ENCODE assay signal across 8 cellular contexts in the genomic region with DNA sequence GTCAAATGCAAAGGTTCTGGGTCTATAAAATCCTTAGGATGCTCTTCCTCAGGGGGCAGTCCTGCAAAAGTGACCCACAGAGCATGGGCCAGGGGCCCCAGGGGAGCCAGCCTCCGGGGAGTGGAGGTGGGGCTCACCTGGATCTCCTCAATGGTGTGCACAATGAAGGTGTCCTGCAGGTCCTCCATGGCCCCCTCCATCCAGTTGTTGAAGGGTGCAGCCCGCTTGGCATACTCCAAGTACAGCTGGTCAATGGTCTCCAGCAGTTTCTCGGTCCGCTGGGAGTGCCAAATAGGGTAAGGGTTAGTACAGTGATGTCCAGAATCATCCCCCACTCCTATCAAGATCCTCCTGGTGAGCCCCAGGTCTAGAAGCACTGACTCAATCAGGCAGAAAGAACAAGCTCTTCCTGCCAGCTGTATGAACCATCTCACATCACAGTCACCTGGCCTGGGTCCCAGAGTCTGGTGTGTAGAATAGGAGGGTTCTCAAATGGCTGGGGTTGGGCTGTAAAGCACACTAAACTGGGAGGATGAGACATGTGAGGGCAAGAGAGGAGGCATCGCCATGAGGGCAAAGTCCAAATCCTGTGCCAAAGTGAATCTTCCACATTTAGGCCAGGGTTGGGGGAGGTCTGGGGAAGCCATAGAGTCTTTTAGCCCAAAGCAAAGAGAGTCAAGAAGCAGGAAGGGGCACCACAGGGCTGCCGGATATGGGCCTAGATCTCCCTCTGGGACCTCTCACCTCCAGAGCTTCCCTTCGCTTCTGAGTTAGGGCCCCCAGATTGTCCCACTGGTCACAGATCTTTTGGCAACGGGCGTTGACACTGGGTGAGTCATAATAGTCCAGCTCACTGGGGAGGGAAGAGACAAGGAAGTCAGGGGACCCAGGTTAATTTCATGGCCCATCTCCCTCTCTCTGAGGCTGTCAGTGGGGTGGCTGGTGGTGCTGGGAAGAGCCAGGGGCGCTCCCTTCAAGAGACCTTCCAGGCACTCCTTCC.
DNase-seq lines count a peak whose midpoint lies in the region; ATAC-seq and TF ChIP-seq lines count a peak whose summit lies in the region.
"Had no signal": no experiment of that assay in that cellular context is flagged by ENCODE, and none has a peak within 500 bp of the region (broad histone marks: within the 10 kb centered on the region; RNA-seq: fewer than 3 reads in every experiment).

No MANE protein-coding gene starts in this region.

- H3K4me3 Mint-ChIP-seq in HFFc6: peak overlapping the region; percentile 27
- H3K4me3 Mint-ChIP-seq in stimulated activated effector memory CD8-positive, alpha-beta T cell treated with anti-CD3 and anti-CD28 coated beads, Interleukin-12 subunit alpha, Interleukin-12 subunit beta, amount 100 ng/mL, for 72 hours: no peak overlapping the region

- H3K9me3 Mint-ChIP-seq in HFFc6: peaks cover 6% of the 10 kb centered on the region; the same call in 1 of the 2 replicates
- no peaks in the 10 kb centered on the region for H3K9me3 Mint-ChIP-seq in stimulated activated effector memory CD8-positive, alpha-beta T cell treated with anti-CD3 and anti-CD28 coated beads, Interleukin-12 subunit alpha, Interleukin-12 subunit beta, amount 100 ng/mL, for 72 hours

- H3K4me1 Mint-ChIP-seq in HFFc6 (ENCODE audit: low read depth): peaks cover 60% of the 10 kb centered on the region
- no peaks in the 10 kb centered on the region for H3K4me1 Mint-ChIP-seq in stimulated activated effector memory CD8-positive, alpha-beta T cell treated with anti-CD3 and anti-CD28 coated beads, Interleukin-12 subunit alpha, Interleukin-12 subunit beta, amount 100 ng/mL, for 72 hours

- TF ChIP-seq CTCF in HFFc6 (IDR thresholded peaks at IDR 0.05) (no peak), RWPE1 (conservative IDR thresholded peaks at IDR 0.05; ENCODE audit: low read depth) (no peak), foreskin keratinocyte (conservative IDR thresholded peaks at IDR 0.05) (no peak)

- no peaks in the 10 kb centered on the region for H3K27me3 ChIP-seq in foreskin keratinocyte

- POLR2A ChIA-PET in RWPE1 (lab: Yijun Ruan, JAX; ENCODE audit: low non-redundant PET): no interaction called here

- ATAC-seq in foreskin keratinocyte (peak; percentile 80), GM21737 (IDR thresholded peaks at IDR 0.05; ENCODE audit: unreplicated experiment) (no peak)
- no peak for ATAC-seq in stimulated activated effector memory CD8-positive, alpha-beta T cell treated with anti-CD3 and anti-CD28 coated beads, Interleukin-12 subunit alpha, Interleukin-12 subunit beta, amount 100 ng/mL, for 72 hours

- peaks cover 12% of the 10 kb centered on the region for H3K4me1 ChIP-seq in foreskin keratinocyte

- CTCF ChIA-PET in RWPE1 (lab: Yijun Ruan, JAX): interaction anchor here (0.7 to 1.0 kb wide), 2 partner anchors 12 to 172 kb away, joined by 3 read pairs; no protein-coding TSS in a partner anchor

- DNase-seq in HFFc6 (peak; percentile 91), RWPE1 (ENCODE audit: low spot score) (peak; percentile 62), foreskin keratinocyte (peak; percentile 76 to 91), NCI-H1930 (lab: John Stamatoyannopoulos, UW) (no peak), ecto neural progenitor cell (ENCODE audit: low spot score) (no peak)
- DNase-seq in stimulated activated effector memory CD8-positive, alpha-beta T cell treated with anti-CD3 and anti-CD28 coated beads, Interleukin-12 subunit alpha, Interleukin-12 subunit beta, amount 100 ng/mL, for 72 hours (ENCODE audit: low spot score in 2 of 2): no peak
- DNase-seq: Kasumi-1 had no signal

- H3K27ac ChIP-seq in RWPE1 (peak overlapping the region; percentile 96), foreskin keratinocyte (no peak overlapping the region)

- peaks cover 69% of the 10 kb centered on the region for H3K36me3 Mint-ChIP-seq in HFFc6 (ENCODE audit: low read depth)
- peaks cover 19% of the 10 kb centered on the region for H3K36me3 Mint-ChIP-seq in stimulated activated effector memory CD8-positive, alpha-beta T cell treated with anti-CD3 and anti-CD28 coated beads, Interleukin-12 subunit alpha, Interleukin-12 subunit beta, amount 100 ng/mL, for 72 hours

- H3K27me3 Mint-ChIP-seq in HFFc6 (ENCODE audit: insufficient read depth): peaks cover 51% of the 10 kb centered on the region

- H3K27ac Mint-ChIP-seq in HFFc6: peak overlapping the region; percentile 76
- H3K27ac Mint-ChIP-seq in stimulated activated effector memory CD8-positive, alpha-beta T cell treated with anti-CD3 and anti-CD28 coated beads, Interleukin-12 subunit alpha, Interleukin-12 subunit beta, amount 100 ng/mL, for 72 hours: peak overlapping the region; percentile 46

Comparison
In these comparisons a context has a peak if more than half of its experiments do, and no peak if none do; other contexts are left out.
1. DNase-seq: peak in HFFc6 (single experiment), RWPE1 (single experiment) and foreskin keratinocyte (2 of 2); none in stimulated activated effector memory CD8-positive, alpha-beta T cell treated with anti-CD3 and anti-CD28 coated beads, Interleukin-12 subunit alpha, Interleukin-12 subunit beta, amount 100 ng/mL, for 72 hours (0 of 2), NCI-H1930 (0 of 2) and ecto neural progenitor cell (single experiment).